In the genomic region with DNA sequence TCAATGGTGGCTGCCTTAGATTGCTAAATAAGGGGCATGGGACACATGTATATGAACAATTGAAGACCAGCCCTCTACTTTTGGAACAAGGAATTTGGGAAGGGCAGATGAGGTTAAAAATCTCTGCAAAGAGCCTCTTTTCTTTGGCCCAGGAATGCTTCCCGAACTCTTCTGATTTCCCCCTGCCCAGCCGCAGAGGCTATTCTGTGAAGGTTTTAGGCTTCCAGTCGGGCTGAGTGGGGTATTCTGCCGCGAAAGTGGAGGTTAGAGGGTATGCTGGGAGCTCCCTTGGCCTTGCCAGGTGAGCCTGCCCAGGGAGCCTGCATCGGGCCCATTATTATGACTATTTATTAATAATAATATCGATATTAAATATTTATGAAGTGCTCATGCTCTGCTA, we compare ENCODE assay signal across 7 cellular contexts. TPM values are rescaled to one million over a fixed set of nuclear protein-coding genes. Genes with fewer than 3 reads are reported as not detected.
A peak's percentile ranks its signal among the peaks of the same experiment; 100 is the strongest.
DNase-seq lines count a peak whose midpoint lies in the region; ATAC-seq and TF ChIP-seq lines count a peak whose summit lies in the region.

No MANE protein-coding gene starts in this region.

- peaks cover 16% of the 10 kb centered on the region for H3K4me1 ChIP-seq in HAP-1
- H3K4me1 ChIP-seq in iPS-15b (ENCODE audit: control insufficient read depth, insufficient read depth, low read length): peaks cover 7% of the 10 kb centered on the region
- peaks cover 6 to 30% (median 26%) of the 10 kb centered on the region in 6 donors for H3K4me1 ChIP-seq in spleen

- intact Hi-C loops in activated CD8-positive, alpha-beta T cell treated with anti-CD3 and anti-CD28 coated beads for 36 hours (cut with micrococcal nuclease): no loop called here
- intact Hi-C loops in spleen (cut with DNase I; ENCODE audit: low total_unique reads): no loop called here

- peaks cover 1% of the 10 kb centered on the region for H3K36me3 Mint-ChIP-seq in activated CD8-positive, alpha-beta T cell treated with anti-CD3 and anti-CD28 coated beads for 36 hours (ENCODE audit: low read depth)

- no peaks in the 10 kb centered on the region for H3K9me3 Mint-ChIP-seq in activated CD8-positive, alpha-beta T cell treated with anti-CD3 and anti-CD28 coated beads for 36 hours

- no peaks in the 10 kb centered on the region for H3K27me3 Mint-ChIP-seq in activated CD8-positive, alpha-beta T cell treated with anti-CD3 and anti-CD28 coated beads for 36 hours

- no peak for TF ChIP-seq POLR2A in spleen (IDR thresholded peaks at IDR 0.05)

- DNase-seq in HAP-1 (ENCODE audit: low spot score in 2 of 2) (peak in 1 of 2 experiments; percentile 38), spleen (no peak), retina (no peak), germinal center (ENCODE audit: low spot score) (no peak)
- DNase-seq in activated CD8-positive, alpha-beta T cell treated with anti-CD3 and anti-CD28 coated beads for 36 hours: no peak

- peak overlapping the region; percentile 90 to 99 (median 96) for H3K27ac ChIP-seq in spleen

- CTCF ChIA-PET in activated CD8-positive, alpha-beta T cell treated with anti-CD3 and anti-CD28 coated beads for 36 hours (lab: Charles Lee): interaction anchor here (1.0 to 1.5 kb wide), 4 partner anchors 17 to 42 kb away, joined by 3 to 4 read pairs (median 3); partner anchors contain the start of gene DAZAP2

- WGBS in spleen, 5 donors: 36 to 70% (median 58%) methylated on average over 7 of the region's 7 CpGs

- peak overlapping the region; percentile 12 for H3K27ac Mint-ChIP-seq in activated CD8-positive, alpha-beta T cell treated with anti-CD3 and anti-CD28 coated beads for 36 hours

- no peak for TF ChIP-seq CTCF in activated CD8-positive, alpha-beta T cell treated with anti-CD3 and anti-CD28 coated beads for 36 hours (IDR thresholded peaks at IDR 0.05)
- TF ChIP-seq CTCF in spleen (IDR thresholded peaks at IDR 0.05 in 8 of 11, conservative IDR thresholded peaks at IDR 0.05 in 3 of 11): no peak

- POLR2A ChIA-PET in activated CD8-positive, alpha-beta T cell treated with anti-CD3 and anti-CD28 coated beads for 36 hours (lab: Charles Lee): interaction anchor here (0.8 kb wide), 1 partner anchor 168 kb away, joined by 4 read pairs; no protein-coding TSS in a partner anchor

- H3K36me3 ChIP-seq in HAP-1 (replicated peaks) (no peaks in the 10 kb centered on the region), iPS-15b (ENCODE audit: control insufficient read depth, insufficient read depth, low read length) (no peaks in the 10 kb centered on the region), spleen (peaks cover 0 to 11% (median 0%) of the 10 kb centered on the region in 6 donors)

- no peaks in the 10 kb centered on the region for H3K27me3 ChIP-seq in HAP-1 (ENCODE audit: low read depth)
- no peaks in the 10 kb centered on the region for H3K27me3 ChIP-seq in iPS-15b (ENCODE audit: control insufficient read depth, insufficient read depth, low read length)
- no peaks in the 10 kb centered on the region for H3K27me3 ChIP-seq in spleen (replicated peaks in 1 of 7)

- no peak for ATAC-seq in activated CD8-positive, alpha-beta T cell treated with anti-CD3 and anti-CD28 coated beads for 36 hours
- ATAC-seq in GM18870 (IDR thresholded peaks at IDR 0.05; ENCODE audit: unreplicated experiment): no peak

- in situ Hi-C loops in HAP-1 (cut with MboI; ENCODE audit: low sequenced_read_pairs): no loop called here

- peak overlapping the region; percentile 55 for H3K4me3 ChIP-seq in HAP-1
- H3K4me3 ChIP-seq in iPS-15b (ENCODE audit: low read depth, low read length): peak overlapping the region; percentile 65
- peak overlapping the region; percentile 67 to 87 (median 71) for H3K4me3 ChIP-seq in spleen

- H3K9ac ChIP-seq in iPS-15b (ENCODE audit: low read depth, low read length): no peak overlapping the region

- H3K4me3 Mint-ChIP-seq in activated CD8-positive, alpha-beta T cell treated with anti-CD3 and anti-CD28 coated beads for 36 hours: peak overlapping the region; percentile 48

- H3K4me1 Mint-ChIP-seq in activated CD8-positive, alpha-beta T cell treated with anti-CD3 and anti-CD28 coated beads for 36 hours (ENCODE audit: low read depth): peaks cover 15% of the 10 kb centered on the region

- H3K9me3 ChIP-seq in HAP-1: no peaks in the 10 kb centered on the region
- no peaks in the 10 kb centered on the region for H3K9me3 ChIP-seq in iPS-15b (ENCODE audit: control insufficient read depth, insufficient read depth, low read length)
- no peaks in the 10 kb centered on the region for H3K9me3 ChIP-seq in spleen

RNA-seq across cellular contexts. Expression of gene POU6F1, which starts 1.2 kb away (rescaled TPM):
- total RNA-seq in activated CD8-positive, alpha-beta T cell treated with anti-CD3 and anti-CD28 coated beads for 36 hours: 1 to 10 TPM; 5.8 to 7.3 TPM
- total RNA-seq in spleen: 10 to 100 TPM; 17.1 to 27.1 (median 20.5) TPM
- polyA plus RNA-seq in spleen: 10 to 100 TPM in 2 of 3 donors, 1 to 10 TPM in 1; 3.9 to 14.7 (median 10.0) TPM

RNA-seq across cellular contexts. Expression of gene DAZAP2, which starts 22.0 kb away (rescaled TPM):
- 10 to 100 TPM; 91.7 to 98.3 TPM for total RNA-seq in activated CD8-positive, alpha-beta T cell treated with anti-CD3 and anti-CD28 coated beads for 36 hours
- 100 to 1,000 TPM; 237 to 493 (median 306) TPM for total RNA-seq in spleen
- 100 to 1,000 TPM; 181 to 329 (median 237) TPM for polyA plus RNA-seq in spleen

RNA-seq across cellular contexts. Expression of gene TFCP2, which starts 43.7 kb away (rescaled TPM):
- 10 to 100 TPM; 27.4 to 27.9 TPM for total RNA-seq in activated CD8-positive, alpha-beta T cell treated with anti-CD3 and anti-CD28 coated beads for 36 hours
- total RNA-seq in spleen: 10 to 100 TPM; 17.9 to 33.1 (median 24.8) TPM
- polyA plus RNA-seq in spleen: 10 to 100 TPM; 10.2 to 13.8 (median 10.9) TPM

RNA-seq across cellular contexts. Expression of gene SMAGP, which starts 53.6 kb away (rescaled TPM):
- total RNA-seq in activated CD8-positive, alpha-beta T cell treated with anti-CD3 and anti-CD28 coated beads for 36 hours: 1 to 10 TPM in 1 of 2 experiments, under 1 TPM in 1; 0.96 to 1.4 TPM
- total RNA-seq in spleen: 10 to 100 TPM in 5 of 7 donors, 1 to 10 TPM in 2; 8.6 to 18.1 (median 13.4) TPM
- 10 to 100 TPM in 1 of 3 donors, 1 to 10 TPM in 2; 8.2 to 10.8 (median 9.5) TPM for polyA plus RNA-seq in spleen
